9 cellular contexts compared by ENCODE assay signal in genomic region chr9:131734781-131735180, GRCh38. TPM values are rescaled to one million over a fixed set of nuclear protein-coding genes. Genes with fewer than 3 reads are reported as not detected.
DNase-seq lines count a peak whose midpoint lies in the region; ATAC-seq, FAIRE-seq and TF ChIP-seq lines count a peak whose summit lies in the region.
"Had no signal": no experiment of that assay in that cellular context is flagged by ENCODE, and none has a peak within 500 bp of the region (broad histone marks: within the 10 kb centered on the region; RNA-seq: fewer than 3 reads in every experiment).

No MANE protein-coding gene starts in this region.

- H3K9me3 Mint-ChIP-seq in astrocyte (ENCODE audit: unreplicated experiment): no peaks in the 10 kb centered on the region
- no peaks in the 10 kb centered on the region for H3K9me3 Mint-ChIP-seq in naive thymus-derived CD8-positive, alpha-beta T cell

- POLR2A ChIA-PET in naive thymus-derived CD8-positive, alpha-beta T cell (lab: Charles Lee): interaction anchor here (0.5 to 1.3 kb wide), 3 partner anchors 25 to 255 kb away, joined by 3 to 4 read pairs (median 3); no protein-coding TSS in a partner anchor

- H3K4me3 ChIP-seq in BLaER1 (peak overlapping the region; percentile 61), HL-60 (replicated peaks; ENCODE audit: insufficient read depth, low read length) (no peak overlapping the region), astrocyte (ENCODE audit: insufficient read depth, low read depth, low read length) (no peak overlapping the region)

- peak overlapping the region; percentile 70 for H3K9ac ChIP-seq in BLaER1
- no peak overlapping the region for H3K9ac ChIP-seq in astrocyte (ENCODE audit: low read length)

- peaks cover 89% of the 10 kb centered on the region for H4K20me1 ChIP-seq in BLaER1
- H4K20me1 ChIP-seq in astrocyte (ENCODE audit: insufficient read depth, low read length): peaks cover 72% of the 10 kb centered on the region

- TF ChIP-seq CTCF in HL-60 (IDR thresholded peaks at IDR 0.05; ENCODE audit: insufficient read depth, low read length) (no peak), astrocyte (IDR thresholded peaks at IDR 0.05; ENCODE audit: insufficient read depth, low read depth, low read length) (no peak)

- H3K4me2 ChIP-seq in BLaER1 (peak overlapping the region; percentile 98), astrocyte (ENCODE audit: low read length) (peak overlapping the region; percentile 75)

- H3K36me3 ChIP-seq in BLaER1 (no peaks in the 10 kb centered on the region), astrocyte (ENCODE audit: insufficient read depth, low read length) (no peaks in the 10 kb centered on the region)

- H3K4me1 Mint-ChIP-seq in astrocyte (ENCODE audit: low read depth, unreplicated experiment): peaks cover 73% of the 10 kb centered on the region
- peaks cover 53 to 87% (median 85%) of the 10 kb centered on the region in 4 donors for H3K4me1 Mint-ChIP-seq in naive thymus-derived CD8-positive, alpha-beta T cell

- peak overlapping the region; percentile 97 for H3K27ac Mint-ChIP-seq in astrocyte (ENCODE audit: unreplicated experiment)
- H3K27ac Mint-ChIP-seq in naive thymus-derived CD8-positive, alpha-beta T cell: peak overlapping the region; percentile 85 to 95 (median 92)

- peaks cover 16% of the 10 kb centered on the region for H3K36me3 Mint-ChIP-seq in astrocyte (ENCODE audit: low read depth, unreplicated experiment)
- H3K36me3 Mint-ChIP-seq in naive thymus-derived CD8-positive, alpha-beta T cell: peaks cover 0 to 6% (median 0%) of the 10 kb centered on the region in 3 donors

- H3K27me3 ChIP-seq in BLaER1 (no peaks in the 10 kb centered on the region), HL-60 (ENCODE audit: insufficient read depth, poor library complexity, severe bottlenecking) (no peaks in the 10 kb centered on the region), astrocyte (ENCODE audit: insufficient read depth, low read length) (no peaks in the 10 kb centered on the region)

- H3K79me2 ChIP-seq in astrocyte (ENCODE audit: insufficient read depth, low read length): peaks cover 72% of the 10 kb centered on the region

- H3K4me3 Mint-ChIP-seq in astrocyte (ENCODE audit: unreplicated experiment): peak overlapping the region; percentile 70
- H3K4me3 Mint-ChIP-seq in naive thymus-derived CD8-positive, alpha-beta T cell: peak overlapping the region; percentile 19 to 85 (median 77)

- no peaks in the 10 kb centered on the region for H3K27me3 Mint-ChIP-seq in astrocyte (ENCODE audit: low read depth, unreplicated experiment)
- no peaks in the 10 kb centered on the region for H3K27me3 Mint-ChIP-seq in naive thymus-derived CD8-positive, alpha-beta T cell

- H3K4me1 ChIP-seq in BLaER1 (peaks cover 90% of the 10 kb centered on the region), astrocyte (ENCODE audit: insufficient read depth, low read length) (peaks cover 54% of the 10 kb centered on the region)

- peak overlapping the region; percentile 88 for H3K27ac ChIP-seq in BLaER1
- H3K27ac ChIP-seq in HL-60 (replicated peaks): peak overlapping the region; percentile 78
- H3K27ac ChIP-seq in astrocyte (ENCODE audit: low read depth, low read length): no peak overlapping the region

- H2AFZ ChIP-seq in astrocyte (ENCODE audit: low read depth, low read length): no peak overlapping the region

- ATAC-seq in naive thymus-derived CD8-positive, alpha-beta T cell: no peak

- no peaks in the 10 kb centered on the region for H3K9me3 ChIP-seq in BLaER1
- no peaks in the 10 kb centered on the region for H3K9me3 ChIP-seq in astrocyte (ENCODE audit: insufficient read depth, low read depth, low read length)

- peak in 1 of 2 experiments; percentile 48 for DNase-seq in HL-60 (ENCODE audit: low read depth in 1 of 2, low spot score in 1 of 2)
- no peak for DNase-seq in astrocyte (ENCODE audit: low read depth)
- DNase-seq in naive thymus-derived CD8-positive, alpha-beta T cell: no peak
- no peak for DNase-seq in NCI-H146 treated with DMSO at 0.1 percent for 48 hours (lab: John Stamatoyannopoulos, UW; ENCODE audit: unreplicated experiment)
- no peak for DNase-seq in DMS114 treated with DMSO at 0.1 percent for 48 hours (lab: John Stamatoyannopoulos, UW; ENCODE audit: unreplicated experiment)
- no peak for DNase-seq in DMS 273 (lab: John Stamatoyannopoulos, UW; ENCODE audit: unreplicated experiment)
- no peak for DNase-seq in SK-N-DZ (ENCODE audit: low spot score)
- DNase-seq: NCI-H524 treated with DMSO at 0.1 percent for 48 hours had no signal

- FAIRE-seq in astrocyte (lab: Jason Lieb, UNC): no peak

RNA-seq across cellular contexts. Expression of gene RAPGEF1, which starts 5.1 kb away (rescaled TPM):
- 63.2 and 76.8 TPM in 2 replicates for total RNA-seq in astrocyte
- 10 to 100 TPM; 91.7 to 94.7 TPM for total RNA-seq in naive thymus-derived CD8-positive, alpha-beta T cell
- 1 to 10 TPM; 1.6 to 9.0 (median 4.4) TPM for polyA plus RNA-seq in naive thymus-derived CD8-positive, alpha-beta T cell
- 22.1 and 24.4 TPM in 2 replicates for polyA plus RNA-seq in SK-N-DZ (2014; cell fraction: cytosol; rRNA removed)
- polyA plus RNA-seq in SK-N-DZ (2014; cell fraction: nucleus; rRNA removed): 14.7 and 19.5 TPM in 2 replicates
